Comparison of ENCODE assay signal across 29 cellular contexts in the genomic region with DNA sequence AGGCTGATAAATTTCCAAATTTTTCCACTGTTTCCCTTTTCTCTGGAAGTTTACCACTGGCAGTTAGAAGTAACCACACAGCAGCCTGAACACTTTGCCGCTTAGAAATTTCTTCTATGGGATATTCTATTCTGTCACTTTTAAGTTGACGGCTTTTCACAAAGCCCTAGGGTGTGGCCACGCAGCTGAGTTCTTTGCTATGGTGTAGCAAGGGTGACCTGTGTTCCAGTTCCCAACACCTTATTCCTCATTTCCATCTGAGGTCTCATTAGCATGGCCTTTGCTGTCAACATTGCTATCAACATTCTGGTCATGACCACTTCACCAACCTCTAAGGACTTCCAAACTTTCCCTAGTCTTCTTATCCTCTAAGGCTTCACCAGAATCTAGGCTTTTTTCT.
"Had no signal": no experiment of that assay in that cellular context is flagged by ENCODE, and none has a peak within 500 bp of the region (broad histone marks: within the 10 kb centered on the region; RNA-seq: fewer than 3 reads in every experiment).

No MANE protein-coding gene starts in this region.

- DNase-seq: naive B cell; naive thymus-derived CD8-positive, alpha-beta T cell; nephron progenitor cell; occipital lobe; ovary; posterior cingulate gyrus; psoas muscle; right cardiac atrium; right lobe of liver; sigmoid colon; stimulated activated CD4-positive, alpha-beta T cell treated with anti-CD3 and anti-CD28 coated beads, Interleukin-12 subunit alpha, Interleukin-12 subunit beta, amount 100 ng/mL, for 4 hours; stimulated activated CD4-positive, alpha-beta T cell treated with anti-CD3 and anti-CD28 coated beads, Interleukin-1b, Interleukin-23, amount 100 ng/mL, for 48 hours; stimulated activated CD4-positive, alpha-beta T cell treated with anti-CD3 and anti-CD28 coated beads, Interleukin-4, amount 100 ng/mL, for 1 hour; stimulated activated CD4-positive, alpha-beta T cell treated with anti-CD3 and anti-CD28 coated beads, Interleukin-4, amount 100 ng/mL, for 4 hours; stimulated activated CD8-positive, alpha-beta memory T cell treated with anti-CD3 and anti-CD28 coated beads, Interleukin-4, amount 100 ng/mL, for 48 hours; stimulated activated naive CD4-positive, alpha-beta T cell treated with Interleukin-2 at 50 U/mL for 16 hours; stomach; thyroid gland; upper lobe of right lung; uterus had no signal

- H3K9ac ChIP-seq: parathyroid adenoma had no signal

- ATAC-seq: naive thymus-derived CD8-positive, alpha-beta T cell; natural killer cell treated with Interleukin-12 subunit alpha and Interleukin-12 subunit beta and Interleukin-15 and Interleukin-18, amount 100 ng/mL, for 72 hours; psoas muscle; right cardiac atrium; right lobe of liver; stimulated activated memory B cell treated with anti-CD40 and anti-IgM and Interleukin-4, amounts not matched to agents 10 μg/mL and 1 μg/mL and 100 μg/mL, for 72 hours; upper lobe of right lung had no signal

- H2AFZ ChIP-seq: parathyroid adenoma had no signal

- H3K27ac ChIP-seq: ovary, parathyroid adenoma, psoas muscle, right lobe of liver, sigmoid colon, stomach, thoracic aorta, thyroid gland, tibial nerve, upper lobe of right lung, uterus had no signal

- H3K4me3 ChIP-seq: ovary, psoas muscle, right lobe of liver, sigmoid colon, stomach, thoracic aorta, thyroid gland, tibial nerve, upper lobe of right lung, uterus had no signal

- H3K4me1 ChIP-seq: parathyroid adenoma, psoas muscle, right lobe of liver, sigmoid colon, stomach, thyroid gland, tibial nerve, upper lobe of right lung, uterus had no signal

- H3K79me2 ChIP-seq: parathyroid adenoma had no signal

- H3K9me3 ChIP-seq: ovary, psoas muscle, right lobe of liver, thoracic aorta, thyroid gland, upper lobe of right lung, uterus had no signal

- H3K4me3 Mint-ChIP-seq: naive B cell; naive thymus-derived CD8-positive, alpha-beta T cell; natural killer cell treated with Interleukin-12 subunit alpha and Interleukin-12 subunit beta and Interleukin-15 and Interleukin-18, amount 100 ng/mL, for 72 hours; nephron progenitor cell; neural crest cell; stimulated activated memory B cell treated with anti-CD40 and anti-IgM and Interleukin-4, amounts not matched to agents 10 μg/mL and 1 μg/mL and 100 μg/mL, for 72 hours; stimulated activated naive CD8-positive, alpha-beta T cell treated with anti-CD3 and anti-CD28 coated beads, Interleukin-15, Interleukin-2, amounts not matched to agents 100 ng/mL and 50 ng/mL, for 24 hours; type B pancreatic cell had no signal

- H3K4me1 Mint-ChIP-seq: nephron progenitor cell, neural crest cell had no signal

- H3K27me3 Mint-ChIP-seq: naive thymus-derived CD8-positive, alpha-beta T cell; progenitor cell of endocrine pancreas; stimulated activated memory B cell treated with anti-CD40 and anti-IgM and Interleukin-4, amounts not matched to agents 10 μg/mL and 1 μg/mL and 100 μg/mL, for 72 hours; stimulated activated naive CD8-positive, alpha-beta T cell treated with anti-CD3 and anti-CD28 coated beads, Interleukin-15, Interleukin-2, amounts not matched to agents 100 ng/mL and 50 ng/mL, for 24 hours had no signal

- H3K27ac Mint-ChIP-seq: naive thymus-derived CD8-positive, alpha-beta T cell; natural killer cell treated with Interleukin-12 subunit alpha and Interleukin-12 subunit beta and Interleukin-15 and Interleukin-18, amount 100 ng/mL, for 72 hours; nephron progenitor cell; progenitor cell of endocrine pancreas; stimulated activated memory B cell treated with anti-CD40 and anti-IgM and Interleukin-4, amounts not matched to agents 10 μg/mL and 1 μg/mL and 100 μg/mL, for 72 hours; stimulated activated naive CD8-positive, alpha-beta T cell treated with anti-CD3 and anti-CD28 coated beads, Interleukin-15, Interleukin-2, amounts not matched to agents 100 ng/mL and 50 ng/mL, for 24 hours; type B pancreatic cell had no signal

- H3K27me3 ChIP-seq: ovary, right lobe of liver, sigmoid colon, stomach, thyroid gland, tibial nerve, upper lobe of right lung, uterus had no signal

- H3K36me3 ChIP-seq: ovary, right lobe of liver, sigmoid colon, stomach, thoracic aorta, thyroid gland, tibial nerve, upper lobe of right lung, uterus had no signal

- H3K36me3 Mint-ChIP-seq: natural killer cell treated with Interleukin-12 subunit alpha and Interleukin-12 subunit beta and Interleukin-15 and Interleukin-18, amount 100 ng/mL, for 72 hours; stimulated activated memory B cell treated with anti-CD40 and anti-IgM and Interleukin-4, amounts not matched to agents 10 μg/mL and 1 μg/mL and 100 μg/mL, for 72 hours; type B pancreatic cell had no signal
